12 cellular contexts compared by ENCODE assay signal in the genomic region with DNA sequence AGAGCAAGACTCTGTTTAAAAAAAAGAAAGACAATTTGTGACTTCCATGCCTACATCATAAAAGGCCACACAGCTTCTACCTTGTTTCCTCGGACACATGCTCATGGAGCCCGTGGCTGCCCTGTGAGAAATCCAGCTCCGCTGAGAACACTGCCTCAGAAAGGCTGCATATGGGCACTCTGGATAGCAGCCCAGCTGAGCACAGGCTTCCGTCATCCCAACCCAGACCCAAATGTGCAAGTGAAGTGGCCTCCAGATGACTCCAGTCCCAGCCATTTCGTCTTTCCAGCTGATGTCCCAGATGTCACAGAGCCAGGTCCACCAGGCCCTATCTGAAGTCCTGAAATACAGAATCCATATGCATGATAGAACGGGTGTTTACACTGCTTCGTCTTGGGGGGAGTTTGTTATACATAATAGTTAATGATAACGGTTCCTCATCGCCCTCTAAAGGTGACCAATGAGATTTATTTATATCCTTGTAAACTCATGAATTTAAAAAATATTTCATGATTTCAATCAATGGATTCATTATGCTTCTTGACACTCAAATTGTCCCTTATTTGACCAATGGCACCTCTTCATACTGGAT.
DNase-seq lines count a peak whose midpoint lies in the region; ATAC-seq, FAIRE-seq and TF ChIP-seq lines count a peak whose summit lies in the region.
"Had no signal": no experiment of that assay in that cellular context is flagged by ENCODE, and none has a peak within 500 bp of the region (broad histone marks: within the 10 kb centered on the region; RNA-seq: fewer than 3 reads in every experiment).

No MANE protein-coding gene starts in this region.

- H4K20me1 ChIP-seq in K562 (replicated peaks; ENCODE audit: control insufficient read depth, insufficient read depth, low read length) = no peaks in the 10 kb centered on the region

- no peak overlapping the region for H3K4me2 ChIP-seq in K562 (ENCODE audit: insufficient read depth, low read length)

- H3K4me1 ChIP-seq in K562 (replicated peaks in 1 of 2; ENCODE audit: control insufficient read depth in 2 of 2, insufficient read depth in 2 of 2, low read length in 2 of 2) (peaks cover 0 to 3% of the 10 kb centered on the region in 2 experiments; a peak in 3 of 5 replicates), tibial nerve (peaks cover 0 to 7% (median 3%) of the 10 kb centered on the region in 4 donors), ovary (ENCODE audit: insufficient read depth) (no peaks in the 10 kb centered on the region)
- H3K4me1 ChIP-seq: SJCRH30 had no signal

- H3K79me2 ChIP-seq in K562 (ENCODE audit: control insufficient read depth, insufficient read depth, low read length) = no peaks in the 10 kb centered on the region

- no peak for FAIRE-seq in K562 (lab: Jason Lieb, UNC)

- DNase-seq in Ammon's horn (ENCODE audit: low spot score) (peak; percentile 81), K562 (ENCODE audit: extremely low read depth in 1 of 4, low spot score in 3 of 4) (no peak), midbrain (lab: John Stamatoyannopoulos, UW) (peak; percentile 78), tibial nerve (ENCODE audit: low spot score in 2 of 2) (no peak), NCI-H510A treated with DMSO at 0.1 percent for 48 hours (lab: John Stamatoyannopoulos, UW) (no peak), ACHN (no peak), ovary (no peak)
- DNase-seq: KG1, NCI-H345, right lobe of liver, SJCRH30 had no signal

- H3K9me1 ChIP-seq in K562 (ENCODE audit: control insufficient read depth, insufficient read depth, low read length) = no peaks in the 10 kb centered on the region

- no peak overlapping the region for H3K4me3 ChIP-seq in K562
- no peak overlapping the region for H3K4me3 ChIP-seq in tibial nerve
- no peak overlapping the region for H3K4me3 ChIP-seq in ovary
- H3K4me3 ChIP-seq: right lobe of liver, SJCRH30 had no signal

- TF ChIP-seq CTCF in K562 (IDR thresholded peaks at IDR 0.05 in 2 of 3, conservative IDR thresholded peaks at IDR 0.05 in 1 of 3; ENCODE audit: insufficient read depth in 2 of 3, low read depth in 1 of 3, low read length in 3 of 3) = 0 out of 6 replicates have a peak, but pooled peaks of 2 of the 3 experiments have one; percentile 11 to 22
- no peak for TF ChIP-seq CTCF in tibial nerve (IDR thresholded peaks at IDR 0.05)
- TF ChIP-seq CTCF in ovary (IDR thresholded peaks at IDR 0.05) = no peak

- BruUV-seq in K562 (replicated peaks; lab: Mats Ljungman, UMichigan) = no TSS peak

- TF ChIP-seq POLR2A in K562 (conservative IDR thresholded peaks at IDR 0.05) = no peak
- no peak for TF ChIP-seq POLR2A in tibial nerve (IDR thresholded peaks at IDR 0.05)
- TF ChIP-seq POLR2A in ovary (IDR thresholded peaks at IDR 0.05) = no peak

- H3K27me3 ChIP-seq in K562 (ENCODE audit: control insufficient read depth in 2 of 2, insufficient read depth in 2 of 2, low read length in 2 of 2) = peaks cover 0 to 5% of the 10 kb centered on the region in 2 experiments; a peak in 1 of 5 replicates
- no peaks in the 10 kb centered on the region for H3K27me3 ChIP-seq in tibial nerve
- no peaks in the 10 kb centered on the region for H3K27me3 ChIP-seq in ovary
- H3K27me3 ChIP-seq: right lobe of liver, SJCRH30 had no signal

- 2% methylated on average over 9 of the region's 9 CpGs for WGBS in K562 (ENCODE audit: insufficient coverage, low coverage, missing lambda C conversion rate)
- WGBS in tibial nerve, 2 donors = 47 to 58% methylated on average over 8 to 9 of the region's 9 CpGs
- WGBS in ovary, 3 donors = 50 to 60% (median 57%) methylated on average over 9 of the region's 9 CpGs

- no peak for ATAC-seq in K562
- ATAC-seq: right lobe of liver had no signal

- H3K27ac ChIP-seq in K562 (ENCODE audit: extremely low read depth, low read depth, low read length) (no peak overlapping the region), tibial nerve (no peak overlapping the region), ovary (no peak overlapping the region)
- H3K27ac ChIP-seq: right lobe of liver, SJCRH30 had no signal

- no peak overlapping the region for H3K9ac ChIP-seq in K562 (ENCODE audit: insufficient read depth in 1 of 2, low read depth in 2 of 2, low read length in 2 of 2)

- intact Hi-C loops in K562 (cut with micrococcal nuclease) = no loop called here
- intact Hi-C loops in ovary (cut with DNase I) = no loop called here

- H3K9me3 ChIP-seq in K562 (replicated peaks; ENCODE audit: control insufficient read depth, insufficient read depth, low read depth, low read length) (no peaks in the 10 kb centered on the region), tibial nerve (no peaks in the 10 kb centered on the region), ovary (no peaks in the 10 kb centered on the region)
- H3K9me3 ChIP-seq: right lobe of liver, SJCRH30 had no signal

- TF ChIP-seq RAD21 in Ishikawa (IDR thresholded peaks at IDR 0.05; ENCODE audit: low read depth) (peak; percentile 21; the same call in 1 of the 2 replicates), K562 (CRISPR knock-in tag; conservative IDR thresholded peaks at IDR 0.05 in 1 of 2, IDR thresholded peaks at IDR 0.05 in 1 of 2) (no peak)

- POLR2A ChIA-PET in K562 (lab: Yijun Ruan, JAX) = no interaction called here

- TF ChIP-seq EP300 in Ishikawa (IDR thresholded peaks at IDR 0.05; ENCODE audit: borderline replicate concordance) (no peak), K562 (IDR thresholded peaks at IDR 0.05; ENCODE audit: low read length) (no peak), tibial nerve (IDR thresholded peaks at IDR 0.05) (no peak), ovary (IDR thresholded peaks at IDR 0.05) (no peak)

- CTCF ChIA-PET in K562 (lab: Yijun Ruan, JAX; ENCODE audit: low intra/inter-chr PET ratio) = interaction anchor here (0.7 to 1.7 kb wide), 2 partner anchors 46 to 1606 kb away, joined by 3 to 5 read pairs; no protein-coding TSS in a partner anchor

- in situ Hi-C loops in K562 (cut with MboI) = no loop called here
- in situ Hi-C loops in ACHN (cut with HindIII; ENCODE audit: low pct_ligation_motif_present, low pct_unique_long_range_greater_than_20kb, low sequenced_read_pairs) = no loop called here

- H2AFZ ChIP-seq in K562 (ENCODE audit: low read depth, low read length) = no peak overlapping the region

- H3K36me3 ChIP-seq in K562 (ENCODE audit: control insufficient read depth, insufficient read depth, low read length) = no peaks in the 10 kb centered on the region
- H3K36me3 ChIP-seq in tibial nerve = no peaks in the 10 kb centered on the region
- no peaks in the 10 kb centered on the region for H3K36me3 ChIP-seq in ovary
- H3K36me3 ChIP-seq: right lobe of liver, SJCRH30 had no signal

TF ChIP-seq in Ishikawa, 13 proteins besides CTCF, POLR2A, EP300 and RAD21 (continues in another document):
- TF ChIP-seq YY1 (IDR thresholded peaks at IDR 0.05; ENCODE audit: low read depth) (no peak), TAF1 (IDR thresholded peaks at IDR 0.05; ENCODE audit: low read depth) (no peak), ZBTB7A (IDR thresholded peaks at IDR 0.05; ENCODE audit: low read depth) (no peak), TEAD4 (IDR thresholded peaks at IDR 0.05) (no peak), FOXM1 (IDR thresholded peaks at IDR 0.05; ENCODE audit: borderline replicate concordance, low read depth) (no peak), TCF12 (IDR thresholded peaks at IDR 0.05; ENCODE audit: low read depth) (no peak), CREB1 (IDR thresholded peaks at IDR 0.05; ENCODE audit: low read depth) (no peak), CEBPB (IDR thresholded peaks at IDR 0.05) (no peak)

TF ChIP-seq in K562, 482 proteins besides CTCF, POLR2A, EP300 and RAD21 (continues in another document):
- TF ChIP-seq ZSCAN29 (IDR thresholded peaks at IDR 0.05) = no peak
- no peak for TF ChIP-seq PHF20 (IDR thresholded peaks at IDR 0.05; ENCODE audit: partially characterized antibody)
- TF ChIP-seq ILF3 (IDR thresholded peaks at IDR 0.05; ENCODE audit: borderline replicate concordance) = no peak
- TF ChIP-seq NFRKB (IDR thresholded peaks at IDR 0.05; ENCODE audit: low read depth) = no peak
- no peak for TF ChIP-seq PBX2 (CRISPR knock-in tag; IDR thresholded peaks at IDR 0.05; ENCODE audit: low read depth)
- TF ChIP-seq PBX2 (tag; conservative IDR thresholded peaks at IDR 0.05; ENCODE audit: low read depth) = no peak
- TF ChIP-seq BRD4 (IDR thresholded peaks at IDR 0.05) = no peak
- TF ChIP-seq BHLHE40 (IDR thresholded peaks at IDR 0.05; ENCODE audit: low read length) = no peak
- no peak for TF ChIP-seq ZNF589 (CRISPR knock-in tag; IDR thresholded peaks at IDR 0.05; ENCODE audit: low read depth)
- TF ChIP-seq RAD51 (IDR thresholded peaks at IDR 0.05; ENCODE audit: borderline replicate concordance, low read depth) = no peak
- TF ChIP-seq PYGO2 (tag; IDR thresholded peaks at IDR 0.05) = no peak
- TF ChIP-seq NCOA1 (IDR thresholded peaks at IDR 0.05; ENCODE audit: low read depth) = no peak
- TF ChIP-seq SRF (CRISPR knock-in tag; IDR thresholded peaks at IDR 0.05) = no peak
- no peak for TF ChIP-seq XRCC5 (IDR thresholded peaks at IDR 0.05; ENCODE audit: low read depth, low read length)
- no peak for TF ChIP-seq ATF4 (CRISPR knock-in tag; IDR thresholded peaks at IDR 0.05)

Comparison
In these comparisons a context has a peak if more than half of its experiments do, and no peak if none do; other contexts are left out.
1. DNase-seq: peak in Ammon's horn (single experiment) and midbrain (single experiment); none in K562 (0 of 4), tibial nerve (0 of 2), NCI-H510A treated with DMSO at 0.1 percent for 48 hours (single experiment), ACHN (single experiment) and ovary (0 of 5).
2. CTCF ChIP-seq: peak in K562 (2 of 3); none in tibial nerve (0 of 5) and ovary (0 of 3).